In genomic region chr11:46073632-46074031, GRCh38 we compare ENCODE assay signal across 8 cellular contexts.
"Had no signal": no experiment of that assay in that cellular context is flagged by ENCODE, and none has a peak within 500 bp of the region (broad histone marks: within the 10 kb centered on the region; RNA-seq: fewer than 3 reads in every experiment).

No MANE protein-coding gene starts in this region.

- FAIRE-seq: HTR-8/SVneo, K562 had no signal

- DNase-seq: GOT3, H9, HCEC 1CT, HFFc6, IMR-90, KG1 had no signal

- H3K4me3 ChIP-seq: K562 had no signal

- ATAC-seq: K562 had no signal
